ENCODE assay signal across 8 cellular contexts in genomic region chr7:107564553-107565298, GRCh38. TPM values are rescaled to one million over a fixed set of nuclear protein-coding genes. Genes with fewer than 3 reads are reported as not detected.
DNase-seq lines count a peak whose midpoint lies in the region; ATAC-seq and TF ChIP-seq lines count a peak whose summit lies in the region.

No MANE protein-coding gene starts in this region.

- H3K4me1 ChIP-seq in GM23338 (ENCODE audit: insufficient read depth) (peaks cover 10% of the 10 kb centered on the region), fibroblast of lung (ENCODE audit: control insufficient read depth, extremely low read depth, insufficient read depth, low read length) (peaks cover 6% of the 10 kb centered on the region)

- in situ Hi-C loops in SK-MEL-5 (cut with HindIII; ENCODE audit: low pct_unique_long_range_greater_than_20kb, low sequenced_read_pairs) = no loop called here

- peaks cover 7% of the 10 kb centered on the region; the same call in 2 of the 3 replicates for H3K36me3 Mint-ChIP-seq in GM23338 (ENCODE audit: low read depth)
- H3K36me3 Mint-ChIP-seq in progenitor cell of endocrine pancreas (ENCODE audit: insufficient read depth) = no peaks in the 10 kb centered on the region

- no peaks in the 10 kb centered on the region for H3K36me3 ChIP-seq in GM23338 (ENCODE audit: insufficient read depth)
- no peaks in the 10 kb centered on the region for H3K36me3 ChIP-seq in fibroblast of lung (ENCODE audit: control insufficient read depth, insufficient read depth, low read length)

- no peaks in the 10 kb centered on the region for H3K9me3 ChIP-seq in fibroblast of lung (ENCODE audit: control insufficient read depth, insufficient read depth, low read depth, low read length)

- peaks cover 13% of the 10 kb centered on the region for H3K4me1 Mint-ChIP-seq in GM23338
- H3K4me1 Mint-ChIP-seq in progenitor cell of endocrine pancreas (ENCODE audit: low read depth) = peaks cover 36% of the 10 kb centered on the region

- H3K27ac Mint-ChIP-seq in GM23338 (peak overlapping the region; percentile 97), progenitor cell of endocrine pancreas (peak overlapping the region; percentile 92)

- no peaks in the 10 kb centered on the region for H3F3A ChIP-seq in GM23338 (replicated peaks; ENCODE audit: low read depth)

- peaks cover 39% of the 10 kb centered on the region for H3K79me2 ChIP-seq in GM23338 (replicated peaks; ENCODE audit: insufficient read depth)
- peaks cover 6% of the 10 kb centered on the region for H3K79me2 ChIP-seq in fibroblast of lung (ENCODE audit: control insufficient read depth, insufficient read depth, low read length)

- no peak overlapping the region; the same call in 1 of the 2 replicates for H3K27ac ChIP-seq in GM23338 (ENCODE audit: low read depth)
- peak overlapping the region; percentile 95 for H3K27ac ChIP-seq in fibroblast of lung (ENCODE audit: insufficient read depth, low read length)

- H3K9me3 Mint-ChIP-seq in GM23338 = no peaks in the 10 kb centered on the region
- no peaks in the 10 kb centered on the region for H3K9me3 Mint-ChIP-seq in progenitor cell of endocrine pancreas (ENCODE audit: low read depth)

- H2AFZ ChIP-seq in GM23338 = peak overlapping the region; percentile 97; the same call in 1 of the 2 replicates
- peak overlapping the region; percentile 100 for H2AFZ ChIP-seq in fibroblast of lung (ENCODE audit: low read length)

- H3K9ac ChIP-seq in fibroblast of lung (ENCODE audit: insufficient read depth, low read length) = peak overlapping the region; percentile 96

- no peak for TF ChIP-seq CTCF in GM23338 (conservative IDR thresholded peaks at IDR 0.05; ENCODE audit: low read depth in 2 of 2)
- no peak for TF ChIP-seq CTCF in fibroblast of lung (conservative IDR thresholded peaks at IDR 0.05 in 1 of 2, IDR thresholded peaks at IDR 0.05 in 1 of 2; ENCODE audit: low read depth in 1 of 2, low read length in 2 of 2)
- TF ChIP-seq CTCF in progenitor cell of endocrine pancreas (IDR thresholded peaks at IDR 0.05; ENCODE audit: unreplicated experiment) = no peak

- H3K4me2 ChIP-seq in GM23338 (peak overlapping the region; percentile 84), fibroblast of lung (ENCODE audit: extremely low read depth, insufficient read depth, low read length) (peak overlapping the region; percentile 76)

- H3K27me3 Mint-ChIP-seq in GM23338 (ENCODE audit: insufficient read depth, low read depth, poor library complexity) = no peaks in the 10 kb centered on the region
- H3K27me3 Mint-ChIP-seq in progenitor cell of endocrine pancreas = no peaks in the 10 kb centered on the region

- H4K20me1 ChIP-seq in GM23338 (replicated peaks; ENCODE audit: insufficient read depth) (peaks cover 11% of the 10 kb centered on the region), fibroblast of lung (ENCODE audit: control insufficient read depth, extremely low read depth, insufficient read depth, low read length) (no peaks in the 10 kb centered on the region)

- H3K27me3 ChIP-seq in GM23338 (ENCODE audit: insufficient read depth) = no peaks in the 10 kb centered on the region
- H3K27me3 ChIP-seq in fibroblast of lung (ENCODE audit: control insufficient read depth, insufficient read depth, low read length) = no peaks in the 10 kb centered on the region

- ATAC-seq in GM23338 (no peak), HG02938 (IDR thresholded peaks at IDR 0.05; ENCODE audit: unreplicated experiment) (no peak)

- peak overlapping the region; percentile 83 for H3K4me3 Mint-ChIP-seq in GM23338
- H3K4me3 Mint-ChIP-seq in progenitor cell of endocrine pancreas (ENCODE audit: low read depth) = peak overlapping the region; percentile 82

- no peaks in the 10 kb centered on the region for H3K9me2 ChIP-seq in GM23338 (ENCODE audit: insufficient read depth)

- H3K4me3 ChIP-seq in GM23338 = peak overlapping the region; percentile 90
- H3K4me3 ChIP-seq in fibroblast of lung (replicated peaks in 1 of 4; ENCODE audit: control extremely low read depth in 1 of 4, insufficient read depth in 1 of 4, low read depth in 3 of 4, low read length in 4 of 4) = peak overlapping the region; percentile 83 to 99 (median 91)

- DNase-seq in GM23338 (ENCODE audit: low spot score) (peak; percentile 9), SK-MEL-5 (ENCODE audit: low read depth, low spot score) (peak; percentile 44), fibroblast of lung (ENCODE audit: low read depth in 2 of 2) (peak; percentile 77 to 94), progenitor cell of endocrine pancreas (ENCODE audit: low spot score, unreplicated experiment) (no peak), NCI-H446 treated with DMSO at 0.1 percent for 48 hours (lab: John Stamatoyannopoulos, UW) (no peak), UCSD-AML1 (lab: John Stamatoyannopoulos, UW; ENCODE audit: unreplicated experiment) (no peak), inferior parietal cortex (ENCODE audit: extremely low spot score) (no peak)

TF ChIP-seq in GM23338, 12 proteins besides CTCF, POLR2A, EP300 and RAD21 (continues in another document):
- TF ChIP-seq JUNB (IDR thresholded peaks at IDR 0.05; ENCODE audit: unreplicated experiment) = no peak
- TF ChIP-seq STAT1 (IDR thresholded peaks at IDR 0.05; ENCODE audit: unreplicated experiment) = no peak
- no peak for TF ChIP-seq EZH2 (IDR thresholded peaks at IDR 0.05; ENCODE audit: low read depth, unreplicated experiment)
- TF ChIP-seq ZNF331 (CRISPR knock-in tag; IDR thresholded peaks at IDR 0.05; ENCODE audit: low read depth) = no peak
- TF ChIP-seq ETS1 (IDR thresholded peaks at IDR 0.05) = no peak
- TF ChIP-seq EZH2phosphoT487 (IDR thresholded peaks at IDR 0.05; ENCODE audit: unreplicated experiment) = no peak

RNA-seq across cellular contexts. Expression of gene DUS4L, which starts 1.0 kb away (rescaled TPM):
- total RNA-seq in GM23338 (2014; rRNA removed; shearing (Covaris generic)) = 16.8 and 22.9 TPM in 2 replicates
- polyA plus RNA-seq in GM23338 (2016; fragmentation: Nextera tagmentation; extraction: Ambion mirVana) = 16.3 and 16.7 TPM in 2 replicates
- 24.8 and 25.6 TPM in 2 replicates for total RNA-seq in SK-MEL-5 (2014; rRNA removed; shearing (Covaris generic))
- polyA plus RNA-seq in SK-MEL-5 (2015; cell fraction: cytosol; rRNA removed) = 18.4 and 20.7 TPM in 2 replicates
- polyA plus RNA-seq in SK-MEL-5 (2015; cell fraction: nucleus; rRNA removed) = 39.5 and 47.0 TPM in 2 replicates
- total RNA-seq in fibroblast of lung = 6.4 and 8.8 TPM in 2 replicates
- polyA plus RNA-seq in fibroblast of lung = 5.5 TPM in 2 replicates
- 3.8 and 4.7 TPM in 2 replicates for polyA plus RNA-seq in fibroblast of lung (2012)
- polyA minus RNA-seq in fibroblast of lung (ENCODE audit: low replicate concordance) = 0.20 and 2.0 TPM in 2 replicates
- 11.4 and 16.8 TPM in 2 replicates for total RNA-seq in progenitor cell of endocrine pancreas

RNA-seq across cellular contexts. Expression of gene COG5, which starts 1.0 kb away (rescaled TPM):
- total RNA-seq in GM23338 (2014; rRNA removed; shearing (Covaris generic)) = 36.5 and 40.6 TPM in 2 replicates
- polyA plus RNA-seq in GM23338 (2016; fragmentation: Nextera tagmentation; extraction: Ambion mirVana) = 11.0 and 15.4 TPM in 2 replicates
- total RNA-seq in SK-MEL-5 (2014; rRNA removed; shearing (Covaris generic)) = 28.8 and 31.5 TPM in 2 replicates
- polyA plus RNA-seq in SK-MEL-5 (2015; cell fraction: cytosol; rRNA removed) = 24.4 and 29.1 TPM in 2 replicates
- polyA plus RNA-seq in SK-MEL-5 (2015; cell fraction: nucleus; rRNA removed) = 38.0 and 39.8 TPM in 2 replicates
- total RNA-seq in fibroblast of lung = 28.2 and 34.5 TPM in 2 replicates
- 32.7 and 40.3 TPM in 2 replicates for polyA plus RNA-seq in fibroblast of lung
- 20.1 and 26.4 TPM in 2 replicates for polyA plus RNA-seq in fibroblast of lung (2012)
- polyA minus RNA-seq in fibroblast of lung (ENCODE audit: low replicate concordance) = 9.8 and 17.0 TPM in 2 replicates
- 49.0 and 49.5 TPM in 2 replicates for total RNA-seq in progenitor cell of endocrine pancreas

RNA-seq across cellular contexts. Expression of gene BCAP29, which starts 15.3 kb away (rescaled TPM):
- total RNA-seq in GM23338 (2014; rRNA removed; shearing (Covaris generic)) = 15.8 and 18.4 TPM in 2 replicates
- polyA plus RNA-seq in GM23338 (2016; fragmentation: Nextera tagmentation; extraction: Ambion mirVana) (20.3 and 24.0 TPM in 2 replicates), fibroblast of lung (68.5 and 79.7 TPM in 2 replicates)
- total RNA-seq in SK-MEL-5 (2014; rRNA removed; shearing (Covaris generic)) = 240 and 253 TPM in 2 replicates
- 106 and 138 TPM in 2 replicates for polyA plus RNA-seq in SK-MEL-5 (2015; cell fraction: cytosol; rRNA removed)
- polyA plus RNA-seq in SK-MEL-5 (2015; cell fraction: nucleus; rRNA removed) = 89.7 and 104 TPM in 2 replicates
- total RNA-seq in fibroblast of lung (40.8 and 64.7 TPM in 2 replicates), progenitor cell of endocrine pancreas (34.9 and 38.5 TPM in 2 replicates)
- polyA plus RNA-seq in fibroblast of lung (2012) = 54.0 and 72.0 TPM in 2 replicates
- 2.7 and 5.1 TPM in 2 replicates for polyA minus RNA-seq in fibroblast of lung (ENCODE audit: low replicate concordance)

Comparison
In these comparisons a context has a peak if more than half of its experiments do, and no peak if none do; other contexts are left out.
1. DNase-seq: peak in GM23338 (single experiment), SK-MEL-5 (single experiment) and fibroblast of lung (2 of 2); none in progenitor cell of endocrine pancreas (single experiment), NCI-H446 treated with DMSO at 0.1 percent for 48 hours (single experiment), UCSD-AML1 (single experiment) and inferior parietal cortex (single experiment).